In genomic region chr10:22481687-22482539, GRCh38 we compare ENCODE assay signal across 1 cellular context.
TF ChIP-seq lines count a peak whose summit lies in the region.

No MANE protein-coding gene starts in this region.

TF ChIP-seq in SK-N-SH treated with all-trans-retinoic acid at 6 μM for 48 hours, 23 proteins besides CTCF, POLR2A, EP300 and RAD21:
- TF ChIP-seq TSHZ2 (CRISPR knock-in tag; IDR thresholded peaks at IDR 0.05) (no peak), OSR1 (CRISPR knock-in tag; IDR thresholded peaks at IDR 0.05) (no peak), BACH2 (CRISPR knock-in tag; IDR thresholded peaks at IDR 0.05; ENCODE audit: borderline replicate concordance) (no peak), ZNF70 (CRISPR knock-in tag; IDR thresholded peaks at IDR 0.05) (no peak), POU6F1 (CRISPR knock-in tag; IDR thresholded peaks at IDR 0.05; ENCODE audit: borderline replicate concordance, low read depth) (no peak), ZNF565 (CRISPR knock-in tag; conservative IDR thresholded peaks at IDR 0.05; ENCODE audit: low read depth) (no peak), ZFP3 (CRISPR knock-in tag; IDR thresholded peaks at IDR 0.05) (no peak), ZFP30 (CRISPR knock-in tag; IDR thresholded peaks at IDR 0.05) (no peak), ARNTL (CRISPR knock-in tag; IDR thresholded peaks at IDR 0.05; ENCODE audit: borderline replicate concordance, low read depth) (no peak), SNAI2 (CRISPR knock-in tag; IDR thresholded peaks at IDR 0.05) (no peak), TOX (CRISPR knock-in tag; IDR thresholded peaks at IDR 0.05; ENCODE audit: borderline replicate concordance) (no peak), CSRNP3 (CRISPR knock-in tag; IDR thresholded peaks at IDR 0.05) (no peak), ISL1 (CRISPR knock-in tag; IDR thresholded peaks at IDR 0.05) (no peak), PPARA (CRISPR knock-in tag; IDR thresholded peaks at IDR 0.05; ENCODE audit: borderline replicate concordance) (no peak), ESRRG (CRISPR knock-in tag; IDR thresholded peaks at IDR 0.05) (no peak), GLIS3 (CRISPR knock-in tag; IDR thresholded peaks at IDR 0.05) (no peak), CSDC2 (CRISPR knock-in tag; IDR thresholded peaks at IDR 0.05) (no peak), RARB (CRISPR knock-in tag; IDR thresholded peaks at IDR 0.05) (no peak), CREB5 (CRISPR knock-in tag; IDR thresholded peaks at IDR 0.05; ENCODE audit: low read depth) (no peak), ZNF8 (CRISPR knock-in tag; IDR thresholded peaks at IDR 0.05) (no peak)
